In the genomic region with DNA sequence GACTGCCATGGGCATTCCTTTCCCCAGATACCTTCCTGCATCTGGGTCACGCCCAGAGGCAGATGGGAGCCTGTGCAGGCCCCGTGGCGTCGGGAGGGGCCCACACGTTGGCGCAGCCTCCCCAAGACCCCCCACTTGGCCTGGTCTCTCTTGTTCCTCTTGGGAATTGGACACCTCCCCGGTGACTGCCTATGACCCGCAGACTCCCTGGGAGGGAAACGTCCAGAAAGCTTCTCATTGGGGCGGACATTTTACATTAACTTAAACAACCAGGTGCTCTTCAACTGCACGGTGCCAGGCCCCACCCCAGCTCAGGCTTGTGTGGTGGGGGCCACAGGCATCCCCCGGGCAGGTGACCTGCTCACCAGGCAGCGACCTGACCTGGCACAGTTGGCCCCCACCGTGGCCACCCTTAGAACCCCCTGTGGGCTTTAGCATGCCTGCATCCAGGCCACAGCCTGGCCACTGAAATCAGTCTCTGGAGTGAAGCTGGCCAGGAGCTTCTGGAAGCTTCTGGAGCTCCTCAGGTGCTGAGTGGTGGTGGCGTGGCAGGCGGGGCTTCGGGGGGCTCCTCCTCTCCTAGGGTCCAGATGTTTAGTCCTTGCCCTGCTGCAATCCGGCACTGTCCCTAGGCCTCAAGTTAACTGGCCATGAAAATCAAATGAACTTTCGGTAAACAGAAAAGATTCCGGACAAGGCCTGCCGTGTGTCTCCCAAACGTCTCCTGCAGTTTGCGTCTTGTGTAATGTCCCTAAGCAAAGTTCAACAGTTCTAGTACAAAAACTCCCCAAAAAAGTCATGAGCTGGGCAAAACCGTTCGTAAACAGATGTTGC, we compare ENCODE assay signal across 1 cellular context.
TF ChIP-seq lines count a peak whose summit lies in the region.

No MANE protein-coding gene starts in this region.

TF ChIP-seq in HepG2, 621 proteins besides CTCF, POLR2A, EP300 and RAD21 (continued from another document and continues in another):
- TF ChIP-seq AHDC1 (CRISPR knock-in tag; IDR thresholded peaks at IDR 0.05; ENCODE audit: borderline replicate concordance) (no peak), ZBTB44 (CRISPR knock-in tag; IDR thresholded peaks at IDR 0.05) (0 out of 2 replicates have a peak, but pooled peaks have one; percentile 34), ZNF24 (IDR thresholded peaks at IDR 0.05) (no peak), JDP2 (CRISPR knock-in tag; IDR thresholded peaks at IDR 0.05; ENCODE audit: borderline replicate concordance) (no peak; the same call in 1 of the 2 replicates), TCF7 (IDR thresholded peaks at IDR 0.05; ENCODE audit: low read depth) (peak; percentile 58), NFE2L1 (CRISPR knock-in tag; IDR thresholded peaks at IDR 0.05; ENCODE audit: borderline replicate concordance) (no peak), HNF4G (IDR thresholded peaks at IDR 0.05; ENCODE audit: borderline replicate concordance, low read depth, low read length) (peak; percentile 66; the same call in 1 of the 2 replicates), HNF4G (CRISPR knock-in tag; IDR thresholded peaks at IDR 0.05; ENCODE audit: borderline replicate concordance, low read depth) (peak; percentile 66; the same call in 1 of the 2 replicates), MEIS1 (CRISPR knock-in tag; IDR thresholded peaks at IDR 0.05; ENCODE audit: borderline replicate concordance) (peak; percentile 34; the same call in 1 of the 2 replicates), SUZ12 (IDR thresholded peaks at IDR 0.05; ENCODE audit: low read depth, low read length) (no peak), ZFP36L1 (CRISPR knock-in tag; IDR thresholded peaks at IDR 0.05) (peak; percentile 59; the same call in 1 of the 2 replicates), ZSCAN12 (CRISPR knock-in tag; IDR thresholded peaks at IDR 0.05) (0 out of 2 replicates have a peak, but pooled peaks have one; percentile 11), ZNF331 (CRISPR knock-in tag; IDR thresholded peaks at IDR 0.05) (peak; percentile 42; the same call in 1 of the 2 replicates), MYC (CRISPR knock-in tag; IDR thresholded peaks at IDR 0.05; ENCODE audit: borderline replicate concordance) (no peak), ZFP62 (CRISPR knock-in tag; IDR thresholded peaks at IDR 0.05) (no peak), SAP130 (CRISPR knock-in tag; IDR thresholded peaks at IDR 0.05; ENCODE audit: low read depth) (peak; percentile 80), TIGD3 (CRISPR knock-in tag; IDR thresholded peaks at IDR 0.05; ENCODE audit: borderline replicate concordance) (no peak), ZBTB43 (CRISPR knock-in tag; conservative IDR thresholded peaks at IDR 0.05) (0 out of 2 replicates have a peak, but pooled peaks have one; percentile 15), SOX5 (CRISPR knock-in tag; IDR thresholded peaks at IDR 0.05; ENCODE audit: borderline replicate concordance) (peak; percentile 71; the same call in 1 of the 2 replicates), KDM1A (CRISPR knock-in tag; IDR thresholded peaks at IDR 0.05) (no peak), DMAP1 (CRISPR knock-in tag; IDR thresholded peaks at IDR 0.05) (peak; percentile 43; the same call in 1 of the 2 replicates), IRF2 (CRISPR knock-in tag; IDR thresholded peaks at IDR 0.05) (peak; percentile 69), ZNF256 (CRISPR knock-in tag; conservative IDR thresholded peaks at IDR 0.05) (no peak), RAD51 (IDR thresholded peaks at IDR 0.05; ENCODE audit: borderline replicate concordance) (no peak), TEF (CRISPR knock-in tag; IDR thresholded peaks at IDR 0.05) (no peak; the same call in 1 of the 2 replicates), NR2F6 (IDR thresholded peaks at IDR 0.05) (peak; percentile 58), NR2F6 (CRISPR knock-in tag; IDR thresholded peaks at IDR 0.05) (peak; percentile 27; the same call in 1 of the 2 replicates), AGO2 (optimal IDR thresholded peaks at IDR 0.05; ENCODE audit: low read depth, low read length) (peak; percentile 55), ZNF883 (CRISPR knock-in tag; IDR thresholded peaks at IDR 0.05; ENCODE audit: not compliant biosample characterization) (no peak), ZNF367 (CRISPR knock-in tag; IDR thresholded peaks at IDR 0.05; ENCODE audit: borderline replicate concordance) (no peak), NAIF1 (CRISPR knock-in tag; IDR thresholded peaks at IDR 0.05; ENCODE audit: borderline replicate concordance) (0 out of 2 replicates have a peak, but pooled peaks have one; percentile 35), NR2C2 (CRISPR knock-in tag; IDR thresholded peaks at IDR 0.05; ENCODE audit: borderline replicate concordance) (peak; percentile 52; the same call in 1 of the 2 replicates), NONO (IDR thresholded peaks at IDR 0.05) (no peak), NONO (CRISPR knock-in tag; conservative IDR thresholded peaks at IDR 0.05) (no peak; the same call in 1 of the 2 replicates)
- TF ChIP-seq, protein P1, sequence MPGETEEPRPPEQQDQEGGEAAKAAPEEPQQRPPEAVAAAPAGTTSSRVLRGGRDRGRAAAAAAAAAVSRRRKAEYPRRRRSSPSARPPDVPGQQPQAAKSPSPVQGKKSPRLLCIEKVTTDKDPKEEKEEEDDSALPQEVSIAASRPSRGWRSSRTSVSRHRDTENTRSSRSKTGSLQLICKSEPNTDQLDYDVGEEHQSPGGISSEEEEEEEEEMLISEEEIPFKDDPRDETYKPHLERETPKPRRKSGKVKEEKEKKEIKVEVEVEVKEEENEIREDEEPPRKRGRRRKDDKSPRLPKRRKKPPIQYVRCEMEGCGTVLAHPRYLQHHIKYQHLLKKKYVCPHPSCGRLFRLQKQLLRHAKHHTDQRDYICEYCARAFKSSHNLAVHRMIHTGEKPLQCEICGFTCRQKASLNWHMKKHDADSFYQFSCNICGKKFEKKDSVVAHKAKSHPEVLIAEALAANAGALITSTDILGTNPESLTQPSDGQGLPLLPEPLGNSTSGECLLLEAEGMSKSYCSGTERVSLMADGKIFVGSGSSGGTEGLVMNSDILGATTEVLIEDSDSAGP (CRISPR knock-in tag; IDR thresholded peaks at IDR 0.05; ENCODE audit: borderline replicate concordance): no peak; the same call in 1 of the 2 replicates
- TF ChIP-seq, protein P2, sequence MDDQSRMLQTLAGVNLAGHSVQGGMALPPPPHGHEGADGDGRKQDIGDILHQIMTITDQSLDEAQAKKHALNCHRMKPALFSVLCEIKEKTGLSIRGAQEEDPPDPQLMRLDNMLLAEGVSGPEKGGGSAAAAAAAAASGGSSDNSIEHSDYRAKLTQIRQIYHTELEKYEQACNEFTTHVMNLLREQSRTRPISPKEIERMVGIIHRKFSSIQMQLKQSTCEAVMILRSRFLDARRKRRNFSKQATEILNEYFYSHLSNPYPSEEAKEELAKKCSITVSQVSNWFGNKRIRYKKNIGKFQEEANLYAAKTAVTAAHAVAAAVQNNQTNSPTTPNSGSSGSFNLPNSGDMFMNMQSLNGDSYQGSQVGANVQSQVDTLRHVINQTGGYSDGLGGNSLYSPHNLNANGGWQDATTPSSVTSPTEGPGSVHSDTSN (CRISPR knock-in tag; IDR thresholded peaks at IDR 0.05; ENCODE audit: borderline replicate concordance): no peak
- TF ChIP-seq, protein P3, sequence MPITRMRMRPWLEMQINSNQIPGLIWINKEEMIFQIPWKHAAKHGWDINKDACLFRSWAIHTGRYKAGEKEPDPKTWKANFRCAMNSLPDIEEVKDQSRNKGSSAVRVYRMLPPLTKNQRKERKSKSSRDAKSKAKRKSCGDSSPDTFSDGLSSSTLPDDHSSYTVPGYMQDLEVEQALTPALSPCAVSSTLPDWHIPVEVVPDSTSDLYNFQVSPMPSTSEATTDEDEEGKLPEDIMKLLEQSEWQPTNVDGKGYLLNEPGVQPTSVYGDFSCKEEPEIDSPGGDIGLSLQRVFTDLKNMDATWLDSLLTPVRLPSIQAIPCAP (CRISPR knock-in tag; IDR thresholded peaks at IDR 0.05; ENCODE audit: low read depth): no peak
- TF ChIP-seq, protein P4, sequence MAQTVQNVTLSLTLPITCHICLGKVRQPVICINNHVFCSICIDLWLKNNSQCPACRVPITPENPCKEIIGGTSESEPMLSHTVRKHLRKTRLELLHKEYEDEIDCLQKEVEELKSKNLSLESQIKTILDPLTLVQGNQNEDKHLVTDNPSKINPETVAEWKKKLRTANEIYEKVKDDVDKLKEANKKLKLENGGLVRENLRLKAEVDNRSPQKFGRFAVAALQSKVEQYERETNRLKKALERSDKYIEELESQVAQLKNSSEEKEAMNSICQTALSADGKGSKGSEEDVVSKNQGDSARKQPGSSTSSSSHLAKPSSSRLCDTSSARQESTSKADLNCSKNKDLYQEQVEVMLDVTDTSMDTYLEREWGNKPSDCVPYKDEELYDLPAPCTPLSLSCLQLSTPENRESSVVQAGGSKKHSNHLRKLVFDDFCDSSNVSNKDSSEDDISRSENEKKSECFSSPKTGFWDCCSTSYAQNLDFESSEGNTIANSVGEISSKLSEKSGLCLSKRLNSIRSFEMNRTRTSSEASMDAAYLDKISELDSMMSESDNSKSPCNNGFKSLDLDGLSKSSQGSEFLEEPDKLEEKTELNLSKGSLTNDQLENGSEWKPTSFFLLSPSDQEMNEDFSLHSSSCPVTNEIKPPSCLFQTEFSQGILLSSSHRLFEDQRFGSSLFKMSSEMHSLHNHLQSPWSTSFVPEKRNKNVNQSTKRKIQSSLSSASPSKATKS (CRISPR knock-in tag; IDR thresholded peaks at IDR 0.05): no peak
